ENCODE assay signal across 8 cellular contexts in genomic region chr5:179806250-179807045, GRCh38. TPM values are rescaled to one million over a fixed set of nuclear protein-coding genes. Genes with fewer than 3 reads are reported as not detected.
DNase-seq lines count a peak whose midpoint lies in the region; ATAC-seq, FAIRE-seq and TF ChIP-seq lines count a peak whose summit lies in the region.

MGAT4B (minus strand) TSS chr5:179806866; CDS start chr5:179806583, 283 bp downstream.

- no peaks in the 10 kb centered on the region for H3K27me3 ChIP-seq in Karpas-422 (ENCODE audit: low read length)
- H3K27me3 ChIP-seq in K562 (ENCODE audit: control insufficient read depth in 2 of 2, insufficient read depth in 2 of 2, low read length in 2 of 2) = no peaks in the 10 kb centered on the region
- H3K27me3 ChIP-seq in rectal smooth muscle tissue (ENCODE audit: control insufficient read depth, insufficient read depth, low read length) = no peaks in the 10 kb centered on the region

- no peak for TF ChIP-seq POLR2A in K562 (conservative IDR thresholded peaks at IDR 0.05)

- H3K9me3 ChIP-seq in Karpas-422 (ENCODE audit: low read length) = no peaks in the 10 kb centered on the region
- no peaks in the 10 kb centered on the region for H3K9me3 ChIP-seq in K562 (replicated peaks; ENCODE audit: control insufficient read depth, insufficient read depth, low read depth, low read length)

- POLR2A ChIA-PET in K562 (lab: Yijun Ruan, JAX) = interaction anchor here (0.6 to 2.2 kb wide), 5 partner anchors 9 to 125 kb away, joined by 3 to 18 read pairs (median 3); partner anchors contain the start of genes CBY3 and SQSTM1

- CTCF ChIA-PET in K562 (lab: Yijun Ruan, JAX; ENCODE audit: low intra/inter-chr PET ratio) = no interaction called here

- intact Hi-C loops in T-helper 1 cell treated with Interleukin-12 subunit alpha and Interleukin-12 subunit beta and Interleukin-4 antibody, amounts not matched to agents 30 ng/mL and 1 ng/mL, for 36 hours (cut with micrococcal nuclease) = loop anchor here (1.0 to 5.0 kb wide), 6 partner anchors 10 to 249 kb away; partner anchors contain the start of genes MAML1, MRNIP and SQSTM1
- intact Hi-C loops in K562 (cut with micrococcal nuclease) = loop anchor here (5.0 kb wide), 2 partner anchors 39 to 101 kb away; partner anchors contain the start of gene TBC1D9B

- DNase-seq in GM10266 (ENCODE audit: extremely low spot score) = peak; percentile 95
- peak; percentile 33 for DNase-seq in GOT3 (lab: John Stamatoyannopoulos, UW)
- DNase-seq in Karpas-422 = peak; percentile 91
- peak; percentile 80 to 91 (median 84) for DNase-seq in K562 (ENCODE audit: extremely low read depth in 1 of 4, low spot score in 3 of 4)
- peak in 39 of 51 donors; percentile 26 to 82 (median 55) for DNase-seq in hypothalamus (lab: John Stamatoyannopoulos, UW)

- TF ChIP-seq CTCF in GM10266 (IDR thresholded peaks at IDR 0.05; ENCODE audit: control insufficient read depth, insufficient read depth, low read depth, missing control alignments) (no peak), K562 (IDR thresholded peaks at IDR 0.05 in 2 of 3, conservative IDR thresholded peaks at IDR 0.05 in 1 of 3; ENCODE audit: insufficient read depth in 2 of 3, low read depth in 1 of 3, low read length in 3 of 3) (no peak)

- H3K9me1 ChIP-seq in K562 (ENCODE audit: control insufficient read depth, insufficient read depth, low read length) = peaks cover 6% of the 10 kb centered on the region

- ATAC-seq in K562 (peak; percentile 82), GM18519 (IDR thresholded peaks at IDR 0.05; ENCODE audit: low FRiP score, unreplicated experiment) (no peak)

- TF ChIP-seq EP300 in K562 (IDR thresholded peaks at IDR 0.05; ENCODE audit: low read length) = no peak

- WGBS in K562 (ENCODE audit: insufficient coverage, low coverage, missing lambda C conversion rate) = 0% methylated on average over 25 of the region's 108 CpGs

- peaks cover 16% of the 10 kb centered on the region for H3K79me2 ChIP-seq in Karpas-422 (ENCODE audit: low read length)
- peaks cover 47% of the 10 kb centered on the region for H3K79me2 ChIP-seq in K562 (ENCODE audit: control insufficient read depth, insufficient read depth, low read length)

- H3K4me2 ChIP-seq in Karpas-422 (ENCODE audit: low read depth, low read length, poor library complexity, severe bottlenecking) (peak within 1 kb of the TSS; percentile 81), K562 (ENCODE audit: insufficient read depth, low read length) (peak within 1 kb of the TSS; percentile 83)

- no peak for TF ChIP-seq RAD21 in K562 (CRISPR knock-in tag; conservative IDR thresholded peaks at IDR 0.05 in 1 of 2, IDR thresholded peaks at IDR 0.05 in 1 of 2)

- H3K9me2 ChIP-seq in Karpas-422 (replicated peaks; ENCODE audit: insufficient read depth, low read length) = no peaks in the 10 kb centered on the region

- H2AFZ ChIP-seq in Karpas-422 (ENCODE audit: low read length) = peak within 1 kb of the TSS; percentile 71
- peak within 1 kb of the TSS; percentile 84 for H2AFZ ChIP-seq in K562 (ENCODE audit: low read depth, low read length)

- H3K9ac ChIP-seq in Karpas-422 (ENCODE audit: low read length) = peak within 1 kb of the TSS; percentile 95
- H3K9ac ChIP-seq in K562 (ENCODE audit: insufficient read depth in 1 of 2, low read depth in 2 of 2, low read length in 2 of 2) = peak within 1 kb of the TSS; percentile 84 to 91
- peak within 1 kb of the TSS; percentile 77 for H3K9ac ChIP-seq in rectal smooth muscle tissue (ENCODE audit: low read length)

- H4K20me1 ChIP-seq in Karpas-422 (ENCODE audit: insufficient read depth, low read depth, low read length) = peaks cover 9% of the 10 kb centered on the region; the same call in 1 of the 2 replicates
- H4K20me1 ChIP-seq in K562 (replicated peaks; ENCODE audit: control insufficient read depth, insufficient read depth, low read length) = no peaks in the 10 kb centered on the region

- H3K4me1 ChIP-seq in Karpas-422 (ENCODE audit: low read length) = peaks cover 30% of the 10 kb centered on the region
- peaks cover 23 to 62% of the 10 kb centered on the region in 2 experiments for H3K4me1 ChIP-seq in K562 (replicated peaks in 1 of 2; ENCODE audit: control insufficient read depth in 2 of 2, insufficient read depth in 2 of 2, low read length in 2 of 2)
- peaks cover 9% of the 10 kb centered on the region for H3K4me1 ChIP-seq in rectal smooth muscle tissue (ENCODE audit: control insufficient read depth, insufficient read depth, low read length)

- H3K4me3 ChIP-seq in Karpas-422 (ENCODE audit: low read length) (peak within 1 kb of the TSS; percentile 89), K562 (peak within 1 kb of the TSS; percentile 76), rectal smooth muscle tissue (ENCODE audit: low read length) (peak within 1 kb of the TSS; percentile 82)

- H3K36me3 ChIP-seq in Karpas-422 (ENCODE audit: insufficient read depth, low read length) (no peaks in the 10 kb centered on the region; the same call in 1 of the 2 replicates), K562 (ENCODE audit: control insufficient read depth, insufficient read depth, low read length) (peaks cover 28% of the 10 kb centered on the region; the same call in 2 of the 3 replicates), rectal smooth muscle tissue (ENCODE audit: control insufficient read depth, insufficient read depth, low read length) (no peaks in the 10 kb centered on the region)

- peak; percentile 48 for FAIRE-seq in K562 (lab: Jason Lieb, UNC)

- H3K27ac ChIP-seq in Karpas-422 (ENCODE audit: low read length) = peak within 1 kb of the TSS; percentile 54
- peak within 1 kb of the TSS; percentile 88 for H3K27ac ChIP-seq in K562 (ENCODE audit: extremely low read depth, low read depth, low read length)
- H3K27ac ChIP-seq in rectal smooth muscle tissue (ENCODE audit: low read depth, low read length) = peak within 1 kb of the TSS; percentile 90

- no TSS peak for BruUV-seq in K562 (replicated peaks; lab: Mats Ljungman, UMichigan)

- in situ Hi-C loops in K562 (cut with MboI) = no loop called here

TF ChIP-seq in K562, 482 proteins besides CTCF, POLR2A, EP300 and RAD21 (continues in another document):
- TF ChIP-seq EP400 (IDR thresholded peaks at IDR 0.05) (0 out of 2 replicates have a peak, but pooled peaks have one; percentile 18), ZBED1 (IDR thresholded peaks at IDR 0.05) (no peak), ZNF239 (CRISPR knock-in tag; IDR thresholded peaks at IDR 0.05) (no peak), POLR2G (IDR thresholded peaks at IDR 0.05; ENCODE audit: low read depth, low read length) (peak; percentile 67), STAG1 (CRISPR knock-in tag; IDR thresholded peaks at IDR 0.05; ENCODE audit: borderline replicate concordance) (no peak), ZC3H11A (IDR thresholded peaks at IDR 0.05; ENCODE audit: low read depth, low read length) (no peak), SMARCB1 (IDR thresholded peaks at IDR 0.05; ENCODE audit: insufficient read length, low read depth) (no peak), ZNF75A (CRISPR knock-in tag; IDR thresholded peaks at IDR 0.05) (no peak), NFE2 (IDR thresholded peaks at IDR 0.05; ENCODE audit: low read depth) (no peak), NCOA4 (IDR thresholded peaks at IDR 0.05; ENCODE audit: partially characterized antibody) (no peak), CREB1 (IDR thresholded peaks at IDR 0.05) (no peak), CREB1 (CRISPR knock-in tag; IDR thresholded peaks at IDR 0.05) (no peak), NEUROD1 (IDR thresholded peaks at IDR 0.05; ENCODE audit: borderline replicate concordance, low read depth, low read length, partially characterized antibody) (peak; percentile 99), SPI1 (IDR thresholded peaks at IDR 0.05; ENCODE audit: borderline replicate concordance, low read depth, low read length) (peak; percentile 38; the same call in 1 of the 2 replicates), MAFF (IDR thresholded peaks at IDR 0.05; ENCODE audit: low read length) (no peak), ZNF3 (CRISPR knock-in tag; IDR thresholded peaks at IDR 0.05) (no peak)
- TF ChIP-seq, protein P1, sequence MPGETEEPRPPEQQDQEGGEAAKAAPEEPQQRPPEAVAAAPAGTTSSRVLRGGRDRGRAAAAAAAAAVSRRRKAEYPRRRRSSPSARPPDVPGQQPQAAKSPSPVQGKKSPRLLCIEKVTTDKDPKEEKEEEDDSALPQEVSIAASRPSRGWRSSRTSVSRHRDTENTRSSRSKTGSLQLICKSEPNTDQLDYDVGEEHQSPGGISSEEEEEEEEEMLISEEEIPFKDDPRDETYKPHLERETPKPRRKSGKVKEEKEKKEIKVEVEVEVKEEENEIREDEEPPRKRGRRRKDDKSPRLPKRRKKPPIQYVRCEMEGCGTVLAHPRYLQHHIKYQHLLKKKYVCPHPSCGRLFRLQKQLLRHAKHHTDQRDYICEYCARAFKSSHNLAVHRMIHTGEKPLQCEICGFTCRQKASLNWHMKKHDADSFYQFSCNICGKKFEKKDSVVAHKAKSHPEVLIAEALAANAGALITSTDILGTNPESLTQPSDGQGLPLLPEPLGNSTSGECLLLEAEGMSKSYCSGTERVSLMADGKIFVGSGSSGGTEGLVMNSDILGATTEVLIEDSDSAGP (CRISPR knock-in tag; IDR thresholded peaks at IDR 0.05) = no peak

RNA-seq across cellular contexts. Expression of gene MGAT4B, which starts in this region (rescaled TPM):
- 36.9 and 47.1 TPM in 2 replicates for total RNA-seq in Karpas-422 (2014; rRNA removed; shearing (Covaris generic); ENCODE audit: low replicate concordance)
- total RNA-seq in T-helper 1 cell treated with Interleukin-12 subunit alpha and Interleukin-12 subunit beta and Interleukin-4 antibody, amounts not matched to agents 30 ng/mL and 1 ng/mL, for 36 hours = 99.8 and 100 TPM in 2 replicates
- total RNA-seq in K562 (2011; cell fraction: chromatin; rRNA removed; ENCODE audit: low replicate concordance) = 133 and 442 TPM in 2 replicates
- total RNA-seq in K562 (2011; cell fraction: nucleolus; rRNA removed) = 330 and 396 TPM in 2 replicates
- 200 and 206 TPM in 2 replicates for total RNA-seq in K562 (2011; cell fraction: nucleoplasm; rRNA removed)
- total RNA-seq in K562 (2014; rRNA removed) (75.4 and 97.9 TPM in 2 replicates), K562 (2014; rRNA removed; fragmentation: Illumina TruSeq; extraction: Trizol) (53.9 and 64.8 TPM in 2 replicates), K562 (2015; rRNA removed; fragmentation: Illumina TruSeq; extraction: Trizol) (62.2 and 64.4 TPM in 2 replicates), K562 (2021) (120 and 133 TPM in 2 replicates)
- polyA plus RNA-seq in K562 (2011; rRNA removed) (77.2 and 79.8 TPM in 2 replicates), K562 (2014; fragmentation: Illumina TruSeq; extraction: Trizol) (80.2 and 90.3 TPM in 2 replicates), K562 (2014; fragmentation: Nextera tagmentation; extraction: Ambion mirVana) (under 1 TPM; 0.34 to 0.37 TPM), K562 (2014; rRNA removed) (75.9 and 88.5 TPM in 2 replicates)
- polyA plus RNA-seq in K562 (2011; cell fraction: cytosol; rRNA removed) = 88.2 and 150 TPM in 2 replicates
- 249 and 384 TPM in 2 replicates for polyA plus RNA-seq in K562 (2011; cell fraction: nucleus; rRNA removed)
- polyA plus RNA-seq in K562 (2012) = 107 and 152 TPM in 2 replicates
- polyA minus RNA-seq in K562 (2011; rRNA and poly(A)+ RNA removed) = 44.9 and 70.3 TPM in 2 replicates
- 77.2 and 90.7 TPM in 2 replicates for polyA minus RNA-seq in K562 (2011; cell fraction: cytosol; rRNA and poly(A)+ RNA removed)
- polyA minus RNA-seq in K562 (2011; cell fraction: nucleus; rRNA and poly(A)+ RNA removed) = 113 and 122 TPM in 2 replicates

Comparison
In these comparisons a context has a peak if more than half of its experiments do, and no peak if none do; other contexts are left out.
1. DNase-seq: peak in every context shown above with its lines; median percentile 95 in GM10266; 91 in Karpas-422; 84 in K562; 55 in hypothalamus; 33 in GOT3.